ENCODE assay signal across 8 cellular contexts in the genomic region with DNA sequence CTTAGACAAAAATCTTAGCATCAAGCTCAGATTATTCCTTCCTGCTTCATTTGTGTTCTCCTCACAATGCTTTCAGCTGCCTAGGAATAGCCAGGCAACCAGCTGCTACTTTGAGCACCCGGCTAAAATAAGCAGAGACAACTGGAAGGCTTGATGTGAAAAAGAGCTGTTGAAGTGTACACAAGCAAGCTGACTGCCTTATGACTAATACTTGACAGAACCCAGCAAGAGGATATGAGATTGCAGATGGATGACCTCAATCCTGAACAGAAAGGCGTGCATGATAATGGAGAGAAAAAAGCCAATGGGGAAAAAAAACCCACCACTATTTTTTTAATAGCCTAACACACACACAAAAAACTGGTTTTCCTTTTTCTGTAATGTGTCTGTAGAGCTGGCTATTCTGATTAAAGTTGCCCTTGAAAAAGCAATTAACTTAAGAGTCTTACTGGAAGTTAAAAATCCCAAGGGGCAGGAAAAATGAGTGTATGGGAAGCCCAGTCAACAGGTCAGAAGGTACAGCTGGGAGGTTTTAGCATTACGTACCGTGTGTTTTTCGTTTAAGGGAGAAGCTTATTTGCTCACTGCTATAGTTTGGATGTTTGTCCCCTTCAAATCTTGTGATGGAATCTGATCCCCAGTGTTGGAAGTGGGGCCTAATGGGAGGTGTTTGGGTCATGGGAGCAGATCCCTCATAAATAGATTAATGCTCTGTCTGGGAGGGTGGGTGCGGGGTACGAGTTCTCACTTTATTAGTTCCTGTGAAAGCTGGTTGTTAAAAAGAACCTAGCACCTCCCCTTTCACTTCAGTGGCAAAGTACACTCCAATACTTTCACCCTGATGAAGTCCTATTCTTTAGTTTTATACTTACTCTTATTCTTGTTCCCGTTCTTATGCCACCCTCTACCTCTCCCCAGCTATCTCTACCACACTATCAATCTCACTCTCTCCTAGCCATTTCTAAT. TPM values are rescaled to one million over a fixed set of nuclear protein-coding genes. Genes with fewer than 3 reads are reported as not detected.
A peak's percentile ranks its signal among the peaks of the same experiment; 100 is the strongest.
DNase-seq lines count a peak whose midpoint lies in the region; ATAC-seq and TF ChIP-seq lines count a peak whose summit lies in the region.

No MANE protein-coding gene starts in this region.

- DNase-seq in ELR (ENCODE audit: low read depth) = peak; percentile 91
- DNase-seq in RKO (ENCODE audit: low spot score) = peak; percentile 95
- peak; percentile 98 for DNase-seq in fibroblast of villous mesenchyme (ENCODE audit: low read depth)
- DNase-seq in posterior cingulate gyrus = peak in 6 of 10 donors; percentile 12 to 90 (median 34)
- no peak for DNase-seq in activated effector memory CD4-positive, alpha-beta T cell treated with anti-CD3 and anti-CD28 coated beads, Interleukin-2, amount 50 U/mL, for 16 hours
- no peak for DNase-seq in SKM-1 treated with dmso at 0.1 percent for 144 hours (lab: John Stamatoyannopoulos, UW; ENCODE audit: unreplicated experiment)
- no peak for DNase-seq in activated CD4-positive, alpha-beta T cell treated with anti-CD3 and anti-CD28 coated beads, Interleukin-2, amount 50 U/mL, for 1 hour

- TF ChIP-seq CTCF in fibroblast of villous mesenchyme (IDR thresholded peaks at IDR 0.05; ENCODE audit: insufficient read depth, low read depth, low read length) = no peak

- no peak overlapping the region for H3K4me3 ChIP-seq in fibroblast of villous mesenchyme (ENCODE audit: low read depth, low read length)

- intact Hi-C loops in posterior cingulate gyrus (cut with DNase I) = no loop called here

- no peak for ATAC-seq in GM19324 (IDR thresholded peaks at IDR 0.05; ENCODE audit: low FRiP score, unreplicated experiment)

RNA-seq across cellular contexts. Expression of a gene that starts 37.1 kb away (rescaled TPM):
- total RNA-seq in fibroblast of villous mesenchyme = 8.7 and 12.5 TPM in 2 replicates

RNA-seq across cellular contexts. Expression of a gene that starts 57.1 kb away (rescaled TPM):
- 30.3 and 38.4 TPM in 2 replicates for total RNA-seq in fibroblast of villous mesenchyme

Comparison
In these comparisons a context has a peak if more than half of its experiments do, and no peak if none do; other contexts are left out.
1. DNase-seq: peak in ELR (single experiment), RKO (single experiment), fibroblast of villous mesenchyme (single experiment) and posterior cingulate gyrus (6 of 10); none in activated effector memory CD4-positive, alpha-beta T cell treated with anti-CD3 and anti-CD28 coated beads, Interleukin-2, amount 50 U/mL, for 16 hours (single experiment), SKM-1 treated with dmso at 0.1 percent for 144 hours (single experiment) and activated CD4-positive, alpha-beta T cell treated with anti-CD3 and anti-CD28 coated beads, Interleukin-2, amount 50 U/mL, for 1 hour (single experiment).